7 cellular contexts compared by ENCODE assay signal in genomic region chr2:121801916-121802315, GRCh38.
"Had no signal": no experiment of that assay in that cellular context is flagged by ENCODE, and none has a peak within 500 bp of the region (broad histone marks: within the 10 kb centered on the region; RNA-seq: fewer than 3 reads in every experiment).

No MANE protein-coding gene starts in this region.

- H3K27ac ChIP-seq: HL-60 had no signal

- H3K27ac Mint-ChIP-seq: GM23338, H9, HFFc6, IgD-negative memory B cell had no signal

- H3K36me3 Mint-ChIP-seq: IgD-negative memory B cell had no signal

- H3K4me2 ChIP-seq: GM23338 had no signal

- ATAC-seq: GM23338, HepG2 had no signal

- H3K4me3 ChIP-seq: GM23338 had no signal

- H3K4me3 Mint-ChIP-seq: GM23338, H9, HFFc6, IgD-negative memory B cell had no signal

- H2AFZ ChIP-seq: GM23338 had no signal

- DNase-seq: H9, HCEC 1CT, HFFc6 had no signal

- H3K9me3 Mint-ChIP-seq: GM23338 had no signal
